In the genomic region with DNA sequence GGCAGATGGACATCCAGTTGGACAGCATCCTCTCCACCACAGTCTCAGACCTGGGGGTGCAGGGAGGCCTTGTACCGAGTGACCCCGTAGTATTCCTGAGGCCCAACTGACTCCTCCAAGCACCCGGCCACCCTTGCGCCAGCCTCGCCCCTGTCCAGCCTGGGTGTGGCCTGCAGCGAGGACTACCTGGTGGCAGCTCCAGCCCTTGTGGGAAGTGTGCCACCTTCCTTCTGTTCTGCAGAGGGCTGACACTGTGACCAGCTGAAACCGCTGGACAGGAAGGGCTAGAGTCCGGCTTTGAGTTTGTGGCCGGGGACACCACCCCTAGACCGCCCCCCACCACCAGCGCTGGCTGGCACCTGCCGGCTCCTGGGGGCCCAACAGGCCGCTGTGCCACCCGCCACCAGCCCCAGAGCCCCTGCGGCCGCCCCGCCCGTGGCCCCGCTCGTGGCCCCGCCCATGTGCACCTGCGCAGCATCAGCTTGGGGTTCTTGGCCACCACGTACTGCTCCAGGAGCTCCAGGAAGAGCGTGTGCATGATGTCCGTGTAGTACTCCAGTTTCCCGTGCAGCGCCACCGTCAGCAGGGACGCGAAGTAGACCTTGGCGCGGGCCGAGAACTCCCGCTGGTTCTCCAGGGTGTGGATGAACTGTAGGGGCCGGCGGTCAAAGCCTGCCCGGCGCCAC, we compare ENCODE assay signal across 25 cellular contexts.
"Had no signal": no experiment of that assay in that cellular context is flagged by ENCODE, and none has a peak within 500 bp of the region (broad histone marks: within the 10 kb centered on the region; RNA-seq: fewer than 3 reads in every experiment).

No MANE protein-coding gene starts in this region.

- ATAC-seq: HepG2, Panc1, PC-3, T-cell had no signal

- H3K27me3 ChIP-seq: SJSA1 had no signal

- H3K36me3 Mint-ChIP-seq: IgD-negative memory B cell, T-cell had no signal

- H3K9me3 Mint-ChIP-seq: IgD-negative memory B cell; T-cell; T-helper 1 cell treated with Interleukin-12 subunit alpha and Interleukin-12 subunit beta and Interleukin-4 antibody, amounts not matched to agents 30 μg/mL and 1 μg/mL, for 36 hours had no signal

- DNase-seq: KBM-7, NCI-H1092, NCI-H1105 treated with DMSO at 0.1 percent for 48 hours, NCI-H1417 treated with DMSO at 0.1 percent for 48 hours, NCI-H146, NCI-H1694 treated with DMSO at 0.1 percent for 48 hours, NCI-H1930, NCI-H2081, NCI-H2107, NCI-H2227 treated with DMSO at 0.1 percent for 48 hours, NCI-H510A, NCI-H524 treated with DMSO at 0.1 percent for 48 hours, NCI-H69, NCI-H774, PC-3, Right ventricle myocardium superior, SIG-M5, SW 1271, T-cell had no signal

- H3K27ac Mint-ChIP-seq: T-cell; T-helper 1 cell treated with Interleukin-12 subunit alpha and Interleukin-12 subunit beta and Interleukin-4 antibody, amounts not matched to agents 30 μg/mL and 1 μg/mL, for 36 hours had no signal

- H3K27ac ChIP-seq: SJSA1, SK-N-MC had no signal

- H3K9me3 ChIP-seq: SJSA1 had no signal

- FAIRE-seq: HepG2 had no signal

- H3K27me3 Mint-ChIP-seq: IgD-negative memory B cell, T-cell had no signal

- H3K4me3 Mint-ChIP-seq: IgD-negative memory B cell; T-cell; T-helper 1 cell treated with Interleukin-12 subunit alpha and Interleukin-12 subunit beta and Interleukin-4 antibody, amounts not matched to agents 30 μg/mL and 1 μg/mL, for 36 hours had no signal

- H3K4me3 ChIP-seq: SJSA1, SK-N-MC had no signal
